19 cellular contexts compared by ENCODE assay signal in genomic region chr6:93621400-93621799, GRCh38.
"Had no signal": no experiment of that assay in that cellular context is flagged by ENCODE, and none has a peak within 500 bp of the region (broad histone marks: within the 10 kb centered on the region; RNA-seq: fewer than 3 reads in every experiment).

No MANE protein-coding gene starts in this region.

- H3K27me3 ChIP-seq: gastrocnemius medialis, heart left ventricle, transverse colon had no signal

- ATAC-seq: activated naive CD8-positive, alpha-beta T cell treated with anti-CD3 and anti-CD28 coated beads, Interleukin-2, amount 50 U/mL, for 24 hours; gastrocnemius medialis; left lobe of liver; naive thymus-derived CD4-positive, alpha-beta T cell; stimulated activated naive CD8-positive, alpha-beta T cell treated with anti-CD3 and anti-CD28 coated beads, Interleukin-15, Interleukin-2, amounts not matched to agents 100 U/mL and 50 U/mL, for 24 hours had no signal

- FAIRE-seq: astrocyte, bronchial epithelial cell had no signal

- H3K4me1 ChIP-seq: gastrocnemius medialis, heart left ventricle, transverse colon had no signal

- H3K4me3 ChIP-seq: gastrocnemius medialis, heart left ventricle, skin epidermis, transverse colon had no signal

- H3K36me3 ChIP-seq: gastrocnemius medialis, heart left ventricle, transverse colon had no signal

- DNase-seq: activated CD4-positive, CD25-positive, alpha-beta regulatory T cell treated with anti-CD3 and anti-CD28 coated beads, Interleukin-2, amount 50 U/mL, for 72 hours; activated naive CD4-positive, alpha-beta T cell treated with anti-CD3 and anti-CD28 coated beads for 36 hours; activated naive CD8-positive, alpha-beta T cell treated with anti-CD3 and anti-CD28 coated beads, Interleukin-2, amount 50 U/mL, for 24 hours; erythroblast; gastrocnemius medialis; heart left ventricle; islet precursor cell; naive thymus-derived CD4-positive, alpha-beta T cell; nucleus accumbens; right cardiac atrium; stimulated activated CD4-positive, alpha-beta T cell treated with anti-CD3 and anti-CD28 coated beads, Interleukin-4, amount 100 ng/mL, for 4 hours; stimulated activated CD8-positive, alpha-beta memory T cell treated with anti-CD3 and anti-CD28 coated beads, Interleukin-4, amount 100 ng/mL, for 48 hours; stimulated activated naive CD8-positive, alpha-beta T cell treated with anti-CD3 and anti-CD28 coated beads, Interleukin-15, Interleukin-2, amounts not matched to agents 100 U/mL and 50 U/mL, for 24 hours; T-helper 9 cell; transverse colon had no signal

- H3K9me3 ChIP-seq: gastrocnemius medialis, heart left ventricle, transverse colon had no signal

- H3K27ac ChIP-seq: gastrocnemius medialis, heart left ventricle, skin epidermis, transverse colon had no signal
